8 cellular contexts compared by ENCODE assay signal in the genomic region with DNA sequence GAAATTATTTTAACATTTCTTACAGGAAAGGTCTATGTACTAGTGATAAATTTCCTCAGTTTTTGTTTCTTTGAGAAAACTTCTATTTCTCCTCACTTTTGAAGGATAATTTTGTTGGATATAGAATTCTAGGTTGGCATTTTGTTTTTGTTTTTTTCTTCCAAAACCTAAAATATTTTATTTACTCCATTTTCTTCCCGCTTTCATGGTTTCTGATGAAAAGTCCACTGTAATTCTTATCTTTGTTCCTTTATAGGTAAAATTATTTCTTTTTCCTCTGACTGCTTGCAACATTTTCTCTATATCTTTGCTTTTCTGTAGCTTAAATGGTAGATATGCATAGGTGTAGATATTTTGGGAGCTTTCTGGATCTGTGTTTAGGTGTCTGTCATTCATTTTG.
"Had no signal": no experiment of that assay in that cellular context is flagged by ENCODE, and none has a peak within 500 bp of the region (broad histone marks: within the 10 kb centered on the region; RNA-seq: fewer than 3 reads in every experiment).

No MANE protein-coding gene starts in this region.

- H3K4me3 ChIP-seq: K562 had no signal

- H3K27me3 Mint-ChIP-seq: IgD-negative memory B cell had no signal

- DNase-seq: IMR-90, KBM-7, KG1 had no signal

- H3K4me1 Mint-ChIP-seq: IgD-negative memory B cell had no signal

- H3K27ac ChIP-seq: HL-60, KMS-11 had no signal

- H3K36me3 Mint-ChIP-seq: IgD-negative memory B cell had no signal

- ATAC-seq: HepG2, K562 had no signal
